Comparison of ENCODE assay signal across 9 cellular contexts in the genomic region with DNA sequence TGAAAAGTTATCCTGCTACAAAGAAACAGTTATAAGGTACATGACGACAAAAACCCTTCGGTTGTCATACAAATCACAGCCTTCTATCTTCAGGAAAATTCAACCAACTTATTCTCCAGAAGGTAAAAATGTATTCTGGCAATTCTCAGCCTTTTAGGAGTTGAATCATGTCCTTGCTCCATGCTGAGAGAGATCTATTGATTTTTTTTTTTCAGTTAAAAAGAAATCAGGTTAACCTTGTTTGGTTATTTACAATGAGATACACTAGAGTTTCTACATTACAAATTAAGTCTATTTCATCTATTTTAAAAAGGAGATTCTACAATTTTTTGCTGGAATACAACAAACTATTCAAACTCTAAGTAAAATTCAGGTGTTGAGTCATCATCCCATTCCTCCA. TPM values are rescaled to one million over a fixed set of nuclear protein-coding genes. Genes with fewer than 3 reads are reported as not detected.
"Had no signal": no experiment of that assay in that cellular context is flagged by ENCODE, and none has a peak within 500 bp of the region (broad histone marks: within the 10 kb centered on the region; RNA-seq: fewer than 3 reads in every experiment).

No MANE protein-coding gene starts in this region.

- DNase-seq: GDM1, GF-D8 had no signal

- ATAC-seq: GM12878 had no signal

- H3K4me3 ChIP-seq: GM12878 had no signal

- FAIRE-seq: G401.6, GM12878, GM12891, GM12892, GM18507, GM19239 had no signal

RNA-seq across cellular contexts. Expression of a gene that starts 45.4 kb away (rescaled TPM):
- total RNA-seq: G401 had no signal
